11 cellular contexts compared by ENCODE assay signal in the genomic region with DNA sequence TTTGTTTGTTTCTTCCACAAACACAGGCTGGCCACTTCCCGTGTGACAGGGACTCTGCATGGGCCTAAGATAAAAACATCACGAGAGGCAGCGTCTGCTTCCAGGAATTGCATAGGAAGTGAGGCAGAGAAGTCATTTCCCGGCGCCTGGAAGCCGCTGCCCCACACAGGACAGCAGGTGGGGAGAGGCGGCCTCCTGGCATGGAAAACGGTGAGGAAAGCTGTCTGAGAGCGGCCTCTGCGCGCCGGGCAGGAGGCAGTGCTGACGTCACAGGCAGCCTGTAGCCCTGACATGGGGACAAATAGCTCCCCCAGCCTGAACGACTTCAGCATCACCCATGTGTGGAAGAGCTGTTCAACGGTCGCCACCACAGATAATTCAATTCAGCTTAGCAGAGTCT.
DNase-seq lines count a peak whose midpoint lies in the region; ATAC-seq and TF ChIP-seq lines count a peak whose summit lies in the region.
"Had no signal": no experiment of that assay in that cellular context is flagged by ENCODE, and none has a peak within 500 bp of the region (broad histone marks: within the 10 kb centered on the region; RNA-seq: fewer than 3 reads in every experiment).

No MANE protein-coding gene starts in this region.

- H3K27me3 Mint-ChIP-seq in glutamatergic neuron (ENCODE audit: unreplicated experiment) (peaks cover 2% of the 10 kb centered on the region), naive B cell (peaks cover 0 to 9% (median 6%) of the 10 kb centered on the region in 3 donors)

- ATAC-seq in naive B cell (ENCODE audit: low read depth in 2 of 2) (peak; percentile 44 to 55), foreskin keratinocyte (no peak), GM18502 (IDR thresholded peaks at IDR 0.05; ENCODE audit: poor library complexity, unreplicated experiment) (no peak)

- H3K9me3 Mint-ChIP-seq in glutamatergic neuron (ENCODE audit: unreplicated experiment) (peaks cover 6% of the 10 kb centered on the region), naive B cell (no peaks in the 10 kb centered on the region)
- H3K9me3 Mint-ChIP-seq: stimulated activated naive B cell treated with anti-CD40 and anti-IgM and Interleukin-4, amounts not matched to agents 10 μg/mL and 1 μg/mL and 100 μg/mL, for 72 hours had no signal

- DNase-seq in EL (peak; percentile 38), SHP77 (lab: John Stamatoyannopoulos, UW) (peak; percentile 95 to 98), glutamatergic neuron (peak; percentile 63), naive B cell (no peak), mucosa of gallbladder (ENCODE audit: low spot score) (no peak), foreskin keratinocyte (no peak), NCI-H2107 treated with DMSO at 0.1 percent for 48 hours (lab: John Stamatoyannopoulos, UW; ENCODE audit: unreplicated experiment) (no peak)
- DNase-seq: DMS79, T-helper 2 cell had no signal

- H3K27ac Mint-ChIP-seq in glutamatergic neuron (ENCODE audit: unreplicated experiment), result no peak overlapping the region
- no peak overlapping the region for H3K27ac Mint-ChIP-seq in naive B cell
- H3K27ac Mint-ChIP-seq: stimulated activated naive B cell treated with anti-CD40 and anti-IgM and Interleukin-4, amounts not matched to agents 10 μg/mL and 1 μg/mL and 100 μg/mL, for 72 hours had no signal

- H3K4me1 Mint-ChIP-seq in glutamatergic neuron (ENCODE audit: low read depth, unreplicated experiment) (peaks cover 25% of the 10 kb centered on the region), naive B cell (peaks cover 17 to 38% (median 23%) of the 10 kb centered on the region in 3 donors)

- H3K4me3 Mint-ChIP-seq in glutamatergic neuron (ENCODE audit: unreplicated experiment) (no peak overlapping the region), naive B cell (no peak overlapping the region)

- no peaks in the 10 kb centered on the region for H3K27me3 ChIP-seq in foreskin keratinocyte

- no peak overlapping the region for H3K27ac ChIP-seq in foreskin keratinocyte

- H3K4me1 ChIP-seq in foreskin keratinocyte, result peaks cover 27% of the 10 kb centered on the region

- TF ChIP-seq CTCF in glutamatergic neuron (IDR thresholded peaks at IDR 0.05; ENCODE audit: partially characterized antibody, unreplicated experiment), result no peak
- no peak for TF ChIP-seq CTCF in foreskin keratinocyte (conservative IDR thresholded peaks at IDR 0.05)

- H3K36me3 Mint-ChIP-seq in glutamatergic neuron (ENCODE audit: unreplicated experiment) (no peaks in the 10 kb centered on the region), naive B cell (no peaks in the 10 kb centered on the region)
- H3K36me3 Mint-ChIP-seq: stimulated activated naive B cell treated with anti-CD40 and anti-IgM and Interleukin-4, amounts not matched to agents 10 μg/mL and 1 μg/mL and 100 μg/mL, for 72 hours had no signal

Comparison
In these comparisons a context has a peak if more than half of its experiments do, and no peak if none do; other contexts are left out.
1. DNase-seq: peak in EL (single experiment), SHP77 (2 of 2) and glutamatergic neuron (single experiment); none in naive B cell (single experiment), mucosa of gallbladder (single experiment), foreskin keratinocyte (0 of 2) and NCI-H2107 treated with DMSO at 0.1 percent for 48 hours (single experiment).
2. ATAC-seq: peak in naive B cell (2 of 2); none in foreskin keratinocyte (single experiment) and GM18502 (single experiment).